1 cellular context compared by ENCODE assay signal in genomic region chr15:80246425-80246894, GRCh38.
TF ChIP-seq lines count a peak whose summit lies in the region.

No MANE protein-coding gene starts in this region.

TF ChIP-seq in HepG2, 621 proteins besides CTCF, POLR2A, EP300 and RAD21 (continued from another document and continues in another):
- no peak for TF ChIP-seq CSRNP2 (CRISPR knock-in tag; conservative IDR thresholded peaks at IDR 0.05; ENCODE audit: low read depth)
- TF ChIP-seq TRAFD1 (CRISPR knock-in tag; IDR thresholded peaks at IDR 0.05; ENCODE audit: borderline replicate concordance) = no peak
- TF ChIP-seq GLMP (CRISPR knock-in tag; IDR thresholded peaks at IDR 0.05; ENCODE audit: borderline replicate concordance) = no peak
- no peak for TF ChIP-seq KDM5B (CRISPR knock-in tag; IDR thresholded peaks at IDR 0.05; ENCODE audit: borderline replicate concordance)
- TF ChIP-seq TIGD3 (CRISPR knock-in tag; IDR thresholded peaks at IDR 0.05; ENCODE audit: borderline replicate concordance) = no peak
- no peak for TF ChIP-seq ZBTB14 (CRISPR knock-in tag; IDR thresholded peaks at IDR 0.05)
- TF ChIP-seq ZBTB43 (CRISPR knock-in tag; conservative IDR thresholded peaks at IDR 0.05) = no peak
- no peak for TF ChIP-seq RELA (CRISPR knock-in tag; IDR thresholded peaks at IDR 0.05)
- TF ChIP-seq NR1H2 (CRISPR knock-in tag; IDR thresholded peaks at IDR 0.05; ENCODE audit: borderline replicate concordance, low read depth) = no peak
- TF ChIP-seq PCBP2 (optimal IDR thresholded peaks at IDR 0.05; ENCODE audit: low read depth, low read length, poor library complexity, severe bottlenecking) = no peak
- no peak for TF ChIP-seq KLF11 (CRISPR knock-in tag; IDR thresholded peaks at IDR 0.05)
- peak; percentile 73 for TF ChIP-seq HNF4A (CRISPR knock-in tag; IDR thresholded peaks at IDR 0.05)
- TF ChIP-seq ZNF33B (CRISPR knock-in tag; IDR thresholded peaks at IDR 0.05) = no peak
- no peak for TF ChIP-seq RFX1 (IDR thresholded peaks at IDR 0.05)
- TF ChIP-seq ZBED4 (CRISPR knock-in tag; IDR thresholded peaks at IDR 0.05; ENCODE audit: borderline replicate concordance) = no peak
- no peak for TF ChIP-seq ARID2 (CRISPR knock-in tag; IDR thresholded peaks at IDR 0.05; ENCODE audit: borderline replicate concordance)
- no peak for TF ChIP-seq POGK (CRISPR knock-in tag; conservative IDR thresholded peaks at IDR 0.05)
- TF ChIP-seq ZNF383 (CRISPR knock-in tag; IDR thresholded peaks at IDR 0.05; ENCODE audit: borderline replicate concordance) = no peak
- TF ChIP-seq DBP (CRISPR knock-in tag; IDR thresholded peaks at IDR 0.05; ENCODE audit: not compliant biosample characterization) = no peak
- TF ChIP-seq JARID2 (CRISPR knock-in tag; IDR thresholded peaks at IDR 0.05; ENCODE audit: insufficient replicate concordance) = no peak
- TF ChIP-seq NPAS2 (CRISPR knock-in tag; IDR thresholded peaks at IDR 0.05; ENCODE audit: borderline replicate concordance) = no peak
- TF ChIP-seq AKNA (CRISPR knock-in tag; IDR thresholded peaks at IDR 0.05; ENCODE audit: borderline replicate concordance) = no peak
- no peak for TF ChIP-seq DDIT3 (CRISPR knock-in tag; IDR thresholded peaks at IDR 0.05)
- no peak for TF ChIP-seq KDM4B (CRISPR knock-in tag; IDR thresholded peaks at IDR 0.05)
- no peak for TF ChIP-seq SPEN (CRISPR knock-in tag; IDR thresholded peaks at IDR 0.05; ENCODE audit: low read depth)
- TF ChIP-seq MED1 (CRISPR knock-in tag; IDR thresholded peaks at IDR 0.05) = no peak
- no peak for TF ChIP-seq ZBTB34 (CRISPR knock-in tag; IDR thresholded peaks at IDR 0.05)
- no peak for TF ChIP-seq ATF2 (CRISPR knock-in tag; IDR thresholded peaks at IDR 0.05)
- TF ChIP-seq ZNF580 (CRISPR knock-in tag; IDR thresholded peaks at IDR 0.05; ENCODE audit: borderline replicate concordance, low read depth) = no peak
